ENCODE assay signal across 14 cellular contexts in the genomic region with DNA sequence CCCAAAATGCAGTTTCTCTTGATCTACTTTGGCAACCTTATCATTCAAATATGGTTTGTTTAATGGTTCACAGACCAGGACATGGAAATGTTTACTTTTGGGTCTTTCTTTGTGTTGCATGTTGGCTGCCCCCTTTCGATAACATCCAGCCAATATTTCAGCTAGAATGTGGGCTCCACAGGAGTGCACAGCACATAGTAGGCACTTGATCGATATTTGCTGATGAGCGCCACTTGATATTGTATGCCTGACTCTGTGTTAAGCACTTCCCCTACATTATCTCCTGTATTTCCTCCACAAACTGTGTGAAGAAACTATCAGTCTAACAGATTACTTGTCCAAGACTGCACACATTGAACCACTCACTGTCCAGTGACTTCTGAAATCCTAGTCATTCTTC.
A peak's percentile ranks its signal among the peaks of the same experiment; 100 is the strongest.
DNase-seq lines count a peak whose midpoint lies in the region; ATAC-seq, FAIRE-seq and TF ChIP-seq lines count a peak whose summit lies in the region.
"Had no signal": no experiment of that assay in that cellular context is flagged by ENCODE, and none has a peak within 500 bp of the region (broad histone marks: within the 10 kb centered on the region; RNA-seq: fewer than 3 reads in every experiment).

No MANE protein-coding gene starts in this region.

- H3K36me3 Mint-ChIP-seq in activated CD4-positive, alpha-beta T cell treated with anti-CD3 and anti-CD28 coated beads for 36 hours (ENCODE audit: low read depth): peaks cover 14% of the 10 kb centered on the region

- FAIRE-seq in small intestine (lab: Jason Lieb, UNC): no peak

- H3K36me3 ChIP-seq in duodenal mucosa (ENCODE audit: control insufficient read depth in 1 of 2, insufficient read depth in 2 of 2, low read length in 2 of 2) (peaks cover 0 to 3% of the 10 kb centered on the region in 2 donors), small intestine (ENCODE audit: control insufficient read depth in 2 of 2, insufficient read depth in 2 of 2, low read length in 2 of 2) (peaks cover 0 to 3% of the 10 kb centered on the region in 2 donors)

- peaks cover 2% of the 10 kb centered on the region for H3K9me3 Mint-ChIP-seq in activated CD4-positive, alpha-beta T cell treated with anti-CD3 and anti-CD28 coated beads for 36 hours (ENCODE audit: low read depth)

- CTCF ChIA-PET in activated CD4-positive, alpha-beta T cell treated with anti-CD3 and anti-CD28 coated beads for 36 hours (lab: Charles Lee): no interaction called here

- H3K27me3 ChIP-seq in duodenal mucosa (ENCODE audit: control insufficient read depth in 1 of 2, insufficient read depth in 2 of 2, low read length in 2 of 2): no peaks in the 10 kb centered on the region
- H3K27me3 ChIP-seq in small intestine (ENCODE audit: control insufficient read depth in 2 of 2, insufficient read depth in 2 of 2, low read length in 2 of 2): no peaks in the 10 kb centered on the region

- H3K27me3 Mint-ChIP-seq in activated CD4-positive, alpha-beta T cell treated with anti-CD3 and anti-CD28 coated beads for 36 hours: no peaks in the 10 kb centered on the region
- H3K27me3 Mint-ChIP-seq: CD4-positive, alpha-beta memory T cell had no signal

- POLR2A ChIA-PET in activated CD4-positive, alpha-beta T cell treated with anti-CD3 and anti-CD28 coated beads for 36 hours (lab: Charles Lee): no interaction called here

- H3K4me3 ChIP-seq in NB4 (ENCODE audit: low read depth, low read length) (no peak overlapping the region), duodenal mucosa (ENCODE audit: low read depth in 1 of 2, low read length in 2 of 2) (no peak overlapping the region), small intestine (ENCODE audit: low read depth in 1 of 2, low read length in 2 of 2) (no peak overlapping the region)
- H3K4me3 ChIP-seq: PC-9 had no signal

- H3K4me1 ChIP-seq in duodenal mucosa (ENCODE audit: control insufficient read depth in 1 of 2, insufficient read depth in 2 of 2, low read length in 2 of 2) (peaks cover 11% of the 10 kb centered on the region in 2 donors), small intestine (ENCODE audit: control insufficient read depth in 2 of 2, insufficient read depth in 1 of 2, low read depth in 1 of 2, low read length in 1 of 2) (no peaks in the 10 kb centered on the region)

- peak overlapping the region; percentile 11 for H3K27ac Mint-ChIP-seq in activated CD4-positive, alpha-beta T cell treated with anti-CD3 and anti-CD28 coated beads for 36 hours

- TF ChIP-seq POLR2A in NB4 (IDR thresholded peaks at IDR 0.05; ENCODE audit: extremely low read depth, insufficient read length): no peak

- intact Hi-C loops in activated CD4-positive, alpha-beta T cell treated with anti-CD3 and anti-CD28 coated beads for 36 hours (cut with DNase I, micrococcal nuclease): no loop called here

- no peak for ATAC-seq in activated CD4-positive, alpha-beta T cell treated with anti-CD3 and anti-CD28 coated beads for 36 hours
- ATAC-seq in GM19328 (IDR thresholded peaks at IDR 0.05; ENCODE audit: unreplicated experiment) (no peak), HG03439 (IDR thresholded peaks at IDR 0.05; ENCODE audit: unreplicated experiment) (no peak), HG03520 (IDR thresholded peaks at IDR 0.05; ENCODE audit: unreplicated experiment) (no peak)

- DNase-seq in activated CD4-positive, alpha-beta T cell treated with anti-CD3 and anti-CD28 coated beads for 36 hours: no peak
- DNase-seq in activated CD4-positive, alpha-beta T cell treated with anti-CD3 and anti-CD28 coated beads, Interleukin-2, amount 50 U/mL, for 1 hour: no peak
- DNase-seq in NB4 (ENCODE audit: low read depth) (peak; percentile 31), small intestine (no peak)
- DNase-seq: CD4-positive, alpha-beta memory T cell; NCI-H1048; NCI-H146; NCI-H2081 treated with DMSO at 0.1 percent for 48 hours; NCI-H524; PC-9 had no signal

- H3K4me1 Mint-ChIP-seq in activated CD4-positive, alpha-beta T cell treated with anti-CD3 and anti-CD28 coated beads for 36 hours: peaks cover 15% of the 10 kb centered on the region

- WGBS in small intestine, 3 donors: 86 to 95% (median 90%) methylated on average over 3 of the region's 3 CpGs

- H3K9ac ChIP-seq in duodenal mucosa (ENCODE audit: low read depth in 1 of 2, low read length in 2 of 2): no peak overlapping the region

- no peak overlapping the region for H3K4me3 Mint-ChIP-seq in activated CD4-positive, alpha-beta T cell treated with anti-CD3 and anti-CD28 coated beads for 36 hours
- H3K4me3 Mint-ChIP-seq: CD4-positive, alpha-beta memory T cell had no signal

- H3K9me3 ChIP-seq in duodenal mucosa (ENCODE audit: control insufficient read depth in 1 of 2, low read length in 2 of 2) (no peaks in the 10 kb centered on the region), small intestine (ENCODE audit: control insufficient read depth, low read depth) (no peaks in the 10 kb centered on the region)

- TF ChIP-seq CTCF in NB4 (IDR thresholded peaks at IDR 0.05; ENCODE audit: low read depth, low read length): no peak

- peak overlapping the region; percentile 36 for H3K27ac ChIP-seq in duodenal mucosa (ENCODE audit: low read depth, low read length)
- H3K27ac ChIP-seq in small intestine (ENCODE audit: low read depth in 1 of 2, low read length in 1 of 2): peak overlapping the region in 1 of 2 donors; percentile 52
- H3K27ac ChIP-seq: PC-9 had no signal
